Comparison of ENCODE assay signal across 22 cellular contexts in genomic region chrX:96771500-96771899, GRCh38.
"Had no signal": no experiment of that assay in that cellular context is flagged by ENCODE, and none has a peak within 500 bp of the region (broad histone marks: within the 10 kb centered on the region; RNA-seq: fewer than 3 reads in every experiment).

No MANE protein-coding gene starts in this region.

- H3K27me3 Mint-ChIP-seq: activated CD8-positive, alpha-beta memory T cell treated with anti-CD3 and anti-CD28 coated beads, Interleukin-2, amount 10 ng/mL, durations not matched to agents 7 days and 5 days; activated naive CD4-positive, alpha-beta T cell treated with anti-CD3 and anti-CD28 coated beads, Interleukin-2, amount 50 U/mL, for 24 hours had no signal

- H3K36me3 Mint-ChIP-seq: activated naive CD4-positive, alpha-beta T cell treated with anti-CD3 and anti-CD28 coated beads, Interleukin-2, amount 50 U/mL, for 24 hours had no signal

- ATAC-seq: activated CD8-positive, alpha-beta memory T cell treated with anti-CD3 and anti-CD28 coated beads, Interleukin-2, amount 10 ng/mL, durations not matched to agents 7 days and 5 days; body of pancreas; K562; Panc1; Right ventricle myocardium inferior had no signal

- H3K27ac Mint-ChIP-seq: activated CD8-positive, alpha-beta memory T cell treated with anti-CD3 and anti-CD28 coated beads, Interleukin-2, amount 10 ng/mL, durations not matched to agents 7 days and 5 days; activated naive CD4-positive, alpha-beta T cell treated with anti-CD3 and anti-CD28 coated beads, Interleukin-2, amount 50 U/mL, for 24 hours; activated T-cell treated with anti-CD3 and anti-CD28 coated beads, Interleukin-2, amount 50 U/mL, for 24 hours; activated T-helper 1 cell treated with anti-CD3 and anti-CD28 coated beads, Interleukin-12 subunit alpha, Interleukin-12 subunit beta, Interleukin-2, Interleukin-4 antibody, amounts not matched to agents 30 ng/mL and 10 ng/mL and 1 ng/mL, durations not matched to agents 14 hours and 24 hours and 36 hours had no signal

- DNase-seq: activated CD4-positive, alpha-beta T cell treated with anti-CD3 and anti-CD28 coated beads for 48 hours; activated CD4-positive, alpha-beta T cell treated with anti-CD3 and anti-CD28 coated beads, Interleukin-2, amount 50 U/mL, for 4 hours; activated CD4-positive, CD25-positive, alpha-beta regulatory T cell treated with anti-CD3 and anti-CD28 coated beads, Interleukin-2, amount 50 U/mL, for 72 hours; activated CD8-positive, alpha-beta memory T cell treated with anti-CD3 and anti-CD28 coated beads, Interleukin-2, amount 10 ng/mL, durations not matched to agents 7 days and 5 days; activated effector memory CD4-positive, alpha-beta T cell treated with Interleukin-2 at 50 U/mL for 16 hours; activated naive CD4-positive, alpha-beta T cell; activated T-cell treated with anti-CD3 and anti-CD28 coated beads, Interleukin-2, amount 50 U/mL, for 24 hours; aorta; body of pancreas; NCI-H146; NCI-H187 treated with DMSO at 0.1 percent for 48 hours; NCI-H2081 treated with DMSO at 0.1 percent for 48 hours; NCI-H446; NCI-H524; OCI-M1; RPMI8226; T-helper 1 cell had no signal

- H3K9me3 Mint-ChIP-seq: activated naive CD4-positive, alpha-beta T cell treated with anti-CD3 and anti-CD28 coated beads, Interleukin-2, amount 50 U/mL, for 24 hours; activated T-cell treated with anti-CD3 and anti-CD28 coated beads, Interleukin-2, amount 50 U/mL, for 24 hours; activated T-helper 1 cell treated with anti-CD3 and anti-CD28 coated beads, Interleukin-12 subunit alpha, Interleukin-12 subunit beta, Interleukin-2, Interleukin-4 antibody, amounts not matched to agents 30 ng/mL and 10 ng/mL and 1 ng/mL, durations not matched to agents 14 hours and 24 hours and 36 hours had no signal

- FAIRE-seq: K562 had no signal

- H3K4me3 Mint-ChIP-seq: activated CD8-positive, alpha-beta memory T cell treated with anti-CD3 and anti-CD28 coated beads, Interleukin-2, amount 10 ng/mL, durations not matched to agents 7 days and 5 days; activated naive CD4-positive, alpha-beta T cell treated with anti-CD3 and anti-CD28 coated beads, Interleukin-2, amount 50 U/mL, for 24 hours; activated T-cell treated with anti-CD3 and anti-CD28 coated beads, Interleukin-2, amount 50 U/mL, for 24 hours; activated T-helper 1 cell treated with anti-CD3 and anti-CD28 coated beads, Interleukin-12 subunit alpha, Interleukin-12 subunit beta, Interleukin-2, Interleukin-4 antibody, amounts not matched to agents 30 ng/mL and 10 ng/mL and 1 ng/mL, durations not matched to agents 14 hours and 24 hours and 36 hours had no signal

- H3K4me1 Mint-ChIP-seq: activated CD8-positive, alpha-beta memory T cell treated with anti-CD3 and anti-CD28 coated beads, Interleukin-2, amount 10 ng/mL, durations not matched to agents 7 days and 5 days; activated naive CD4-positive, alpha-beta T cell treated with anti-CD3 and anti-CD28 coated beads, Interleukin-2, amount 50 U/mL, for 24 hours had no signal
